In the genomic region with DNA sequence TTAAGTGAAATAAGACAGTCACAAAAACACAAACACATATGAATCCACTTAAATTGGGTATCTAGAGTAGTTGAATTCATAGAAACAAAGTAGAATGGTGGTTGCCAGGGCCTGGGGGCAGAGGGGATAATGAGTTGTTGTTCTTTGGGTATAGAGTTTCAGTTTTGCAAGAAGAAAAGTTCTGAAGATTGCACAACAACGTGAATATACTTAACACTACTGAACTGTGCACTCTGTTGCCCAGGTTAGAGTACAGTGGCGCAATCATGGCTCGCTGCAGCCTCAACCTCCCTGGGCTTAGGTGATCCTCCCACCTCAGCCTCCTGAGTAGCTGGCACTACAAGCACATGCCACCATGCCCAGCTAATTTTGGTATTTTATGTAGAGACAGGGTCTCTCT, we compare ENCODE assay signal across 1 cellular context.
TF ChIP-seq lines count a peak whose summit lies in the region.

No MANE protein-coding gene starts in this region.

TF ChIP-seq in HepG2, 621 proteins besides CTCF, POLR2A, EP300 and RAD21 (continued from another document and continues in another):
- no peak for TF ChIP-seq ZIK1 (CRISPR knock-in tag; IDR thresholded peaks at IDR 0.05; ENCODE audit: borderline replicate concordance, low read depth)
- peak; percentile 40 for TF ChIP-seq TBL1XR1 (IDR thresholded peaks at IDR 0.05; ENCODE audit: borderline replicate concordance, low read length, partially characterized antibody)
- no peak for TF ChIP-seq RELA (CRISPR knock-in tag; IDR thresholded peaks at IDR 0.05)
- TF ChIP-seq ZSCAN22 (CRISPR knock-in tag; IDR thresholded peaks at IDR 0.05) = no peak
- no peak for TF ChIP-seq SMARCE1 (IDR thresholded peaks at IDR 0.05; ENCODE audit: borderline replicate concordance)
- TF ChIP-seq ATAD3A (CRISPR knock-in tag; IDR thresholded peaks at IDR 0.05) = no peak
- no peak for TF ChIP-seq PHF20 (CRISPR knock-in tag; IDR thresholded peaks at IDR 0.05)
- no peak for TF ChIP-seq ZNF672 (CRISPR knock-in tag; IDR thresholded peaks at IDR 0.05)
- no peak for TF ChIP-seq HDAC6 (IDR thresholded peaks at IDR 0.05; ENCODE audit: low read depth, low read length)
- no peak for TF ChIP-seq ZNF10 (CRISPR knock-in tag; IDR thresholded peaks at IDR 0.05; ENCODE audit: borderline replicate concordance, low read depth)
- peak; percentile 92 for TF ChIP-seq ZNF3 (CRISPR knock-in tag; IDR thresholded peaks at IDR 0.05)
- TF ChIP-seq DMTF1 (CRISPR knock-in tag; IDR thresholded peaks at IDR 0.05) = no peak
- TF ChIP-seq ZNF24 (IDR thresholded peaks at IDR 0.05) = peak; percentile 50; the same call in 1 of the 2 replicates
- peak; percentile 97 for TF ChIP-seq NCOR1 (IDR thresholded peaks at IDR 0.05; ENCODE audit: borderline replicate concordance, low read length)
- peak; percentile 85 for TF ChIP-seq ZGPAT (CRISPR knock-in tag; IDR thresholded peaks at IDR 0.05)
- TF ChIP-seq ZNF274 (CRISPR knock-in tag; IDR thresholded peaks at IDR 0.05) = no peak
- TF ChIP-seq ARNT2 (CRISPR knock-in tag; IDR thresholded peaks at IDR 0.05; ENCODE audit: low read depth) = peak; percentile 57; the same call in 1 of the 2 replicates
- TF ChIP-seq ZNF674 (CRISPR knock-in tag; IDR thresholded peaks at IDR 0.05; ENCODE audit: low read depth) = no peak
- no peak for TF ChIP-seq MATR3 (CRISPR knock-in tag; IDR thresholded peaks at IDR 0.05)
- no peak for TF ChIP-seq PHF21A (CRISPR knock-in tag; IDR thresholded peaks at IDR 0.05)
- peak; percentile 44 for TF ChIP-seq ASH2L (IDR thresholded peaks at IDR 0.05; ENCODE audit: insufficient read length, low read depth, low read length)
- TF ChIP-seq ZMYM2 (CRISPR knock-in tag; IDR thresholded peaks at IDR 0.05) = peak; percentile 97
- TF ChIP-seq, protein P1, sequence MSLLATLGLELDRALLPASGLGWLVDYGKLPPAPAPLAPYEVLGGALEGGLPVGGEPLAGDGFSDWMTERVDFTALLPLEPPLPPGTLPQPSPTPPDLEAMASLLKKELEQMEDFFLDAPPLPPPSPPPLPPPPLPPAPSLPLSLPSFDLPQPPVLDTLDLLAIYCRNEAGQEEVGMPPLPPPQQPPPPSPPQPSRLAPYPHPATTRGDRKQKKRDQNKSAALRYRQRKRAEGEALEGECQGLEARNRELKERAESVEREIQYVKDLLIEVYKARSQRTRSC (CRISPR knock-in tag; IDR thresholded peaks at IDR 0.05; ENCODE audit: low read depth) = no peak
- no peak for TF ChIP-seq MLLT10 (CRISPR knock-in tag; IDR thresholded peaks at IDR 0.05)
- TF ChIP-seq, protein P2, sequence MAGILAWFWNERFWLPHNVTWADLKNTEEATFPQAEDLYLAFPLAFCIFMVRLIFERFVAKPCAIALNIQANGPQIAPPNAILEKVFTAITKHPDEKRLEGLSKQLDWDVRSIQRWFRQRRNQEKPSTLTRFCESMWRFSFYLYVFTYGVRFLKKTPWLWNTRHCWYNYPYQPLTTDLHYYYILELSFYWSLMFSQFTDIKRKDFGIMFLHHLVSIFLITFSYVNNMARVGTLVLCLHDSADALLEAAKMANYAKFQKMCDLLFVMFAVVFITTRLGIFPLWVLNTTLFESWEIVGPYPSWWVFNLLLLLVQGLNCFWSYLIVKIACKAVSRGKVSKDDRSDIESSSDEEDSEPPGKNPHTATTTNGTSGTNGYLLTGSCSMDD (CRISPR knock-in tag; IDR thresholded peaks at IDR 0.05) = no peak
- TF ChIP-seq DNMT3B (CRISPR knock-in tag; conservative IDR thresholded peaks at IDR 0.05) = no peak
- peak; percentile 57; the same call in 1 of the 2 replicates for TF ChIP-seq ZFP1 (CRISPR knock-in tag; IDR thresholded peaks at IDR 0.05)
- peak; percentile 77 for TF ChIP-seq FOSL2 (CRISPR knock-in tag; IDR thresholded peaks at IDR 0.05)
- no peak for TF ChIP-seq U2AF2 (IDR thresholded peaks at IDR 0.05; ENCODE audit: low read depth, low read length)
- no peak for TF ChIP-seq ARHGAP35 (CRISPR knock-in tag; IDR thresholded peaks at IDR 0.05; ENCODE audit: borderline replicate concordance)
- no peak for TF ChIP-seq ZNF879 (CRISPR knock-in tag; IDR thresholded peaks at IDR 0.05)
- no peak for TF ChIP-seq ZNF850 (CRISPR knock-in tag; conservative IDR thresholded peaks at IDR 0.05)
- no peak for TF ChIP-seq ZNF713 (CRISPR knock-in tag; IDR thresholded peaks at IDR 0.05)
- peak; percentile 96 for TF ChIP-seq ADNP (CRISPR knock-in tag; IDR thresholded peaks at IDR 0.05)
- no peak for TF ChIP-seq NFE2L1 (CRISPR knock-in tag; IDR thresholded peaks at IDR 0.05; ENCODE audit: borderline replicate concordance)
- no peak for TF ChIP-seq ZNF329 (CRISPR knock-in tag; IDR thresholded peaks at IDR 0.05; ENCODE audit: low read depth)
- no peak for TF ChIP-seq ZNF180 (CRISPR knock-in tag; IDR thresholded peaks at IDR 0.05; ENCODE audit: borderline replicate concordance, low read depth)
- TF ChIP-seq IKZF5 (CRISPR knock-in tag; IDR thresholded peaks at IDR 0.05) = peak; percentile 66; the same call in 1 of the 2 replicates
- TF ChIP-seq, protein P3, sequence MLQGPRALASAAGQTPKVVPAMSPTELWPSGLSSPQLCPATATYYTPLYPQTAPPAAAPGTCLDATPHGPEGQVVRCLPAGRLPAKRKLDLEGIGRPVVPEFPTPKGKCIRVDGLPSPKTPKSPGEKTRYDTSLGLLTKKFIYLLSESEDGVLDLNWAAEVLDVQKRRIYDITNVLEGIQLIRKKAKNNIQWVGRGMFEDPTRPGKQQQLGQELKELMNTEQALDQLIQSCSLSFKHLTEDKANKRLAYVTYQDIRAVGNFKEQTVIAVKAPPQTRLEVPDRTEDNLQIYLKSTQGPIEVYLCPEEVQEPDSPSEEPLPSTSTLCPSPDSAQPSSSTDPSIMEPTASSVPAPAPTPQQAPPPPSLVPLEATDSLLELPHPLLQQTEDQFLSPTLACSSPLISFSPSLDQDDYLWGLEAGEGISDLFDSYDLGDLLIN (CRISPR knock-in tag; IDR thresholded peaks at IDR 0.05; ENCODE audit: borderline replicate concordance) = no peak
- TF ChIP-seq KLF6 (CRISPR knock-in tag; IDR thresholded peaks at IDR 0.05) = no peak
- TF ChIP-seq, protein P4, sequence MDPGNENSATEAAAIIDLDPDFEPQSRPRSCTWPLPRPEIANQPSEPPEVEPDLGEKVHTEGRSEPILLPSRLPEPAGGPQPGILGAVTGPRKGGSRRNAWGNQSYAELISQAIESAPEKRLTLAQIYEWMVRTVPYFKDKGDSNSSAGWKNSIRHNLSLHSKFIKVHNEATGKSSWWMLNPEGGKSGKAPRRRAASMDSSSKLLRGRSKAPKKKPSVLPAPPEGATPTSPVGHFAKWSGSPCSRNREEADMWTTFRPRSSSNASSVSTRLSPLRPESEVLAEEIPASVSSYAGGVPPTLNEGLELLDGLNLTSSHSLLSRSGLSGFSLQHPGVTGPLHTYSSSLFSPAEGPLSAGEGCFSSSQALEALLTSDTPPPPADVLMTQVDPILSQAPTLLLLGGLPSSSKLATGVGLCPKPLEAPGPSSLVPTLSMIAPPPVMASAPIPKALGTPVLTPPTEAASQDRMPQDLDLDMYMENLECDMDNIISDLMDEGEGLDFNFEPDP (CRISPR knock-in tag; conservative IDR thresholded peaks at IDR 0.05) = no peak
- TF ChIP-seq HNRNPH1 (optimal IDR thresholded peaks at IDR 0.05; ENCODE audit: low read depth, low read length) = no peak
- no peak for TF ChIP-seq ARNTL (CRISPR knock-in tag; IDR thresholded peaks at IDR 0.05)
- TF ChIP-seq MTA1 (CRISPR knock-in tag; IDR thresholded peaks at IDR 0.05; ENCODE audit: borderline replicate concordance) = no peak
- no peak for TF ChIP-seq ZNF34 (CRISPR knock-in tag; IDR thresholded peaks at IDR 0.05; ENCODE audit: borderline replicate concordance)
- TF ChIP-seq SETDB1 (CRISPR knock-in tag; IDR thresholded peaks at IDR 0.05; ENCODE audit: borderline replicate concordance) = no peak
- TF ChIP-seq ZNF121 (CRISPR knock-in tag; IDR thresholded peaks at IDR 0.05) = peak; percentile 65; the same call in 1 of the 2 replicates
- no peak for TF ChIP-seq NFYB (CRISPR knock-in tag; IDR thresholded peaks at IDR 0.05)
- no peak for TF ChIP-seq ZNF33B (CRISPR knock-in tag; IDR thresholded peaks at IDR 0.05)
- TF ChIP-seq FOXC1 (CRISPR knock-in tag; IDR thresholded peaks at IDR 0.05; ENCODE audit: borderline replicate concordance) = 0 out of 2 replicates have a peak, but pooled peaks have one; percentile 31
- TF ChIP-seq ZSCAN20 (CRISPR knock-in tag; IDR thresholded peaks at IDR 0.05; ENCODE audit: borderline replicate concordance) = no peak
- no peak for TF ChIP-seq ZNF335 (CRISPR knock-in tag; IDR thresholded peaks at IDR 0.05)
- no peak for TF ChIP-seq ZNF326 (CRISPR knock-in tag; IDR thresholded peaks at IDR 0.05; ENCODE audit: borderline replicate concordance)
- TF ChIP-seq ZSCAN25 (CRISPR knock-in tag; IDR thresholded peaks at IDR 0.05) = 0 out of 2 replicates have a peak, but pooled peaks have one; percentile 35
- TF ChIP-seq IRF2 (CRISPR knock-in tag; IDR thresholded peaks at IDR 0.05) = peak; percentile 83
- peak; percentile 57; the same call in 1 of the 2 replicates for TF ChIP-seq JUND (CRISPR knock-in tag; IDR thresholded peaks at IDR 0.05)
- no peak for TF ChIP-seq MAFF (IDR thresholded peaks at IDR 0.05; ENCODE audit: low read depth, low read length)
- TF ChIP-seq ZNF333 (CRISPR knock-in tag; IDR thresholded peaks at IDR 0.05; ENCODE audit: borderline replicate concordance) = no peak
- TF ChIP-seq MIER2 (CRISPR knock-in tag; IDR thresholded peaks at IDR 0.05) = 0 out of 2 replicates have a peak, but pooled peaks have one; percentile 36
- TF ChIP-seq ZNF501 (CRISPR knock-in tag; IDR thresholded peaks at IDR 0.05) = no peak
- peak; percentile 72; the same call in 1 of the 2 replicates for TF ChIP-seq ZNF263 (CRISPR knock-in tag; IDR thresholded peaks at IDR 0.05)
- TF ChIP-seq, protein P5, sequence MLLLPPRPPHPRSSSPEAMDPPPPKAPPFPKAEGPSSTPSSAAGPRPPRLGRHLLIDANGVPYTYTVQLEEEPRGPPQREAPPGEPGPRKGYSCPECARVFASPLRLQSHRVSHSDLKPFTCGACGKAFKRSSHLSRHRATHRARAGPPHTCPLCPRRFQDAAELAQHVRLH (CRISPR knock-in tag; IDR thresholded peaks at IDR 0.05; ENCODE audit: borderline replicate concordance, low read depth) = peak; percentile 69; the same call in 1 of the 2 replicates
- no peak for TF ChIP-seq MEIS1 (CRISPR knock-in tag; IDR thresholded peaks at IDR 0.05; ENCODE audit: borderline replicate concordance)
- TF ChIP-seq ZNF160 (CRISPR knock-in tag; IDR thresholded peaks at IDR 0.05) = 0 out of 2 replicates have a peak, but pooled peaks have one; percentile 32
- peak; percentile 37; the same call in 1 of the 2 replicates for TF ChIP-seq ZNF350 (CRISPR knock-in tag; IDR thresholded peaks at IDR 0.05; ENCODE audit: borderline replicate concordance, low read depth)
- TF ChIP-seq, protein P6, sequence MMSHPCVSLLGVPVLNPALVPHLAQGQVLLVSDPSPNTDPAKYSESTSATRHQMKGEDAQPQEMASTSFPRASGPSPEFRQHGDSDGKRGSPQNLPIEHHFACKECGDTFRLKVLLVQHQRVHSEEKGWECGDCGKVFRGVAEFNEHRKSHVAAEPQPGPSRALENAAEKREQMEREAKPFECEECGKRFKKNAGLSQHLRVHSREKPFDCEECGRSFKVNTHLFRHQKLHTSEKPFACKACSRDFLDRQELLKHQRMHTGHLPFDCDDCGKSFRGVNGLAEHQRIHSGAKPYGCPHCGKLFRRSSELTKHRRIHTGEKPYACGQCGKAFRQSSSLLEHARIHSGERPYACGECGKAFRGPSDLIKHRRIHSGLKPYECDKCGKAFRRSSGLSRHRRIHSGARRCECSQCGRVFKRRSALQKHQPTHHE (CRISPR knock-in tag; IDR thresholded peaks at IDR 0.05; ENCODE audit: borderline replicate concordance) = no peak
- TF ChIP-seq ZEB1 (IDR thresholded peaks at IDR 0.05; ENCODE audit: insufficient replicate concordance, low read depth) = no peak
- TF ChIP-seq, protein P7, sequence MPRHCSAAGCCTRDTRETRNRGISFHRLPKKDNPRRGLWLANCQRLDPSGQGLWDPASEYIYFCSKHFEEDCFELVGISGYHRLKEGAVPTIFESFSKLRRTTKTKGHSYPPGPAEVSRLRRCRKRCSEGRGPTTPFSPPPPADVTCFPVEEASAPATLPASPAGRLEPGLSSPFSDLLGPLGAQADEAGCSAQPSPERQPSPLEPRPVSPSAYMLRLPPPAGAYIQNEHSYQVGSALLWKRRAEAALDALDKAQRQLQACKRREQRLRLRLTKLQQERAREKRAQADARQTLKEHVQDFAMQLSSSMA (CRISPR knock-in tag; IDR thresholded peaks at IDR 0.05) = no peak
